In genomic region chr20:37330316-37330715, GRCh38 we compare ENCODE assay signal across 26 cellular contexts.
"Had no signal": no experiment of that assay in that cellular context is flagged by ENCODE, and none has a peak within 500 bp of the region (broad histone marks: within the 10 kb centered on the region; RNA-seq: fewer than 3 reads in every experiment).

No MANE protein-coding gene starts in this region.

- H3K4me3 Mint-ChIP-seq: activated CD8-positive, alpha-beta T cell treated with anti-CD3 and anti-CD28 coated beads, Interleukin-2, amount 10 ng/mL, durations not matched to agents 7 days and 5 days; activated naive CD8-positive, alpha-beta T cell treated with anti-CD3 and anti-CD28 coated beads, Interleukin-2, amount 10 ng/mL, durations not matched to agents 7 days and 5 days had no signal

- H3K27me3 Mint-ChIP-seq: activated naive CD8-positive, alpha-beta T cell treated with anti-CD3 and anti-CD28 coated beads, Interleukin-2, amount 10 ng/mL, durations not matched to agents 7 days and 5 days had no signal

- H3K36me3 ChIP-seq: adrenal gland, Peyer's patch, SJSA1 had no signal

- H3K4me1 ChIP-seq: adrenal gland, SJSA1 had no signal

- H3K27ac ChIP-seq: adrenal gland, Peyer's patch, SJSA1, VCaP had no signal

- H3K4me3 ChIP-seq: adrenal gland, Peyer's patch, SJSA1 had no signal

- H3K9me3 Mint-ChIP-seq: activated naive CD8-positive, alpha-beta T cell treated with anti-CD3 and anti-CD28 coated beads, Interleukin-2, amount 10 ng/mL, durations not matched to agents 7 days and 5 days had no signal

- H3K27ac Mint-ChIP-seq: activated CD8-positive, alpha-beta T cell treated with anti-CD3 and anti-CD28 coated beads, Interleukin-2, amount 10 ng/mL, durations not matched to agents 7 days and 5 days; activated naive CD8-positive, alpha-beta T cell treated with anti-CD3 and anti-CD28 coated beads, Interleukin-2, amount 10 ng/mL, durations not matched to agents 7 days and 5 days had no signal

- FAIRE-seq: TTC549 had no signal

- H3K36me3 Mint-ChIP-seq: activated naive CD8-positive, alpha-beta T cell treated with anti-CD3 and anti-CD28 coated beads, Interleukin-2, amount 10 ng/mL, durations not matched to agents 7 days and 5 days had no signal

- H3K27me3 ChIP-seq: adrenal gland, Peyer's patch, SJSA1 had no signal

- ATAC-seq: activated CD4-positive, CD25-positive, alpha-beta regulatory T cell treated with anti-CD3 and anti-CD28 coated beads, Interleukin-2, amount 50 U/mL, for 24 hours; activated CD8-positive, alpha-beta T cell treated with anti-CD3 and anti-CD28 coated beads, Interleukin-2, amount 10 ng/mL, durations not matched to agents 7 days and 5 days; SK-N-SH treated with all-trans-retinoic acid at 6 μM for 48 hours had no signal

- DNase-seq: activated CD4-positive, alpha-beta T cell treated with anti-CD3 and anti-CD28 coated beads for 48 hours; activated CD4-positive, alpha-beta T cell treated with anti-CD3 and anti-CD28 coated beads, Interleukin-2, amount 50 U/mL, for 4 hours; activated CD8-positive, alpha-beta memory T cell treated with anti-CD3 and anti-CD28 coated beads, Interleukin-2, amount 50 U/mL, for 48 hours; activated CD8-positive, alpha-beta T cell treated with anti-CD3 and anti-CD28 coated beads, Interleukin-2, amount 10 ng/mL, durations not matched to agents 7 days and 5 days; activated naive CD4-positive, alpha-beta T cell treated with anti-CD3 and anti-CD28 coated beads, Interleukin-2, amount 50 U/mL, for 16 hours; activated naive CD8-positive, alpha-beta T cell treated with anti-CD3 and anti-CD28 coated beads, Interleukin-2, amount 10 ng/mL, durations not matched to agents 7 days and 5 days; activated T-cell treated with anti-CD3 and anti-CD28 coated beads, Interleukin-2, amount 50 U/mL, for 1 hour; adrenal gland; anterior cingulate cortex; Kasumi-1; KBM-7; NCI-H1105 treated with DMSO at 0.1 percent for 48 hours; NCI-H1436 treated with DMSO at 0.1 percent for 48 hours; NCI-H187; NCI-H2081; NCI-H510A treated with DMSO at 0.1 percent for 48 hours; NCI-H69; SHP77; T-helper 2 cell; T1000 had no signal

- H3K9me3 ChIP-seq: adrenal gland, Peyer's patch, SJSA1 had no signal
